Comparison of ENCODE assay signal across 17 cellular contexts in genomic region chr7:17311952-17312351, GRCh38. TPM values are rescaled to one million over a fixed set of nuclear protein-coding genes. Genes with fewer than 3 reads are reported as not detected.
DNase-seq lines count a peak whose midpoint lies in the region; ATAC-seq and TF ChIP-seq lines count a peak whose summit lies in the region.
"Had no signal": no experiment of that assay in that cellular context is flagged by ENCODE, and none has a peak within 500 bp of the region (broad histone marks: within the 10 kb centered on the region; RNA-seq: fewer than 3 reads in every experiment).

No MANE protein-coding gene starts in this region.

- no peak overlapping the region for H3K4me2 ChIP-seq in mammary epithelial cell (ENCODE audit: insufficient read depth, low read depth, low read length)

- intact Hi-C loops in breast epithelium (cut with DNase I; ENCODE audit: low total_unique reads), result no loop called here
- intact Hi-C loops in mammary epithelial cell (cut with micrococcal nuclease), result no loop called here
- intact Hi-C loops in lower lobe of right lung (cut with DNase I), result no loop called here

- peaks cover 79% of the 10 kb centered on the region for H3K79me2 ChIP-seq in mammary epithelial cell (ENCODE audit: insufficient read depth, low read length)

- DNase-seq in breast epithelium (ENCODE audit: low spot score in 2 of 2) (no peak), mammary epithelial cell (no peak), dermis blood vessel endothelial cell (peak; percentile 71), lower lobe of right lung (no peak), NCI-H187 treated with DMSO at 0.1 percent for 48 hours (lab: John Stamatoyannopoulos, UW) (no peak), hypothalamus (lab: John Stamatoyannopoulos, UW) (no peak)
- DNase-seq: 8988T; activated CD4-positive, CD25-positive, alpha-beta regulatory T cell; activated naive CD4-positive, alpha-beta T cell treated with anti-CD3 and anti-CD28 coated beads, Interleukin-2, amount 50 U/mL, for 16 hours; activated T-cell treated with anti-CD3 and anti-CD28 coated beads, Interleukin-2, amount 50 U/mL, for 48 hours; effector memory CD8-positive, alpha-beta T cell; HFFc6; kidney glomerular epithelial cell; MM.1S; tibial artery had no signal

- dilution Hi-C loops in mammary epithelial cell (cut with HindIII; ENCODE audit: low sequenced_read_pairs), result no loop called here

- no peaks in the 10 kb centered on the region for H3K36me3 ChIP-seq in breast epithelium
- H3K36me3 ChIP-seq in mammary epithelial cell (ENCODE audit: insufficient read depth, low read length), result peaks cover 13% of the 10 kb centered on the region
- peaks cover 30% of the 10 kb centered on the region for H3K36me3 ChIP-seq in lower lobe of right lung
- H3K36me3 ChIP-seq in urinary bladder (ENCODE audit: insufficient read depth), result no peaks in the 10 kb centered on the region

- no peaks in the 10 kb centered on the region for H4K20me1 ChIP-seq in mammary epithelial cell (ENCODE audit: insufficient read depth, low read length)

- ATAC-seq in lower lobe of right lung, result peak in 1 of 2 donors; percentile 39
- ATAC-seq in GM21576 (IDR thresholded peaks at IDR 0.05; ENCODE audit: unreplicated experiment), result no peak
- ATAC-seq: effector memory CD8-positive, alpha-beta T cell had no signal

- CTCF ChIA-PET in mammary epithelial cell (lab: Charles Lee; ENCODE audit: low non-redundant PET), result no interaction called here

- no TSS peak for BruUV-seq in mammary epithelial cell (replicated peaks; lab: Mats Ljungman, UMichigan)

- H3K4me3 ChIP-seq in breast epithelium, result no peak overlapping the region
- no peak overlapping the region for H3K4me3 ChIP-seq in mammary epithelial cell (replicated peaks in 1 of 3; ENCODE audit: insufficient read depth in 1 of 3, low read depth in 2 of 3, low read length in 3 of 3)
- H3K4me3 ChIP-seq in lower lobe of right lung, result no peak overlapping the region
- H3K4me3 ChIP-seq in urinary bladder (ENCODE audit: low read depth, low read length), result no peak overlapping the region
- H3K4me3 ChIP-seq: tibial artery had no signal

- WGBS in mammary epithelial cell (ENCODE audit: low coverage, missing lambda C conversion rate), result 100% methylated on average over 3 of the region's 3 CpGs
- WGBS in urinary bladder, result 65% methylated on average over 3 of the region's 3 CpGs

- H3K9me3 ChIP-seq in breast epithelium (no peaks in the 10 kb centered on the region), mammary epithelial cell (replicated peaks; ENCODE audit: insufficient read depth, low read length) (no peaks in the 10 kb centered on the region), lower lobe of right lung (no peaks in the 10 kb centered on the region)
- H3K9me3 ChIP-seq: tibial artery had no signal

- no peak for TF ChIP-seq POLR2A in breast epithelium (IDR thresholded peaks at IDR 0.05)

- no peak overlapping the region for H2AFZ ChIP-seq in mammary epithelial cell (ENCODE audit: low read depth, low read length)

- H3K4me1 ChIP-seq in breast epithelium (peaks cover under 1 to 7% of the 10 kb centered on the region in 2 donors), mammary epithelial cell (ENCODE audit: insufficient read depth, low read length) (peaks cover 8% of the 10 kb centered on the region), lower lobe of right lung (peaks cover 79% of the 10 kb centered on the region), urinary bladder (ENCODE audit: insufficient read depth) (no peaks in the 10 kb centered on the region)

- in situ Hi-C loops in mammary epithelial cell (cut with MboI; ENCODE audit: low sequenced_read_pairs in 2 of 2), result no loop called here

- TF ChIP-seq CTCF in breast epithelium (IDR thresholded peaks at IDR 0.05) (no peak), mammary epithelial cell (conservative IDR thresholded peaks at IDR 0.05 in 1 of 2, IDR thresholded peaks at IDR 0.05 in 1 of 2; ENCODE audit: extremely low read depth in 1 of 2, insufficient read depth in 1 of 2, low read depth in 1 of 2, low read length in 2 of 2) (no peak), lower lobe of right lung (IDR thresholded peaks at IDR 0.05) (no peak)

- H3K9ac ChIP-seq in mammary epithelial cell (ENCODE audit: insufficient read depth, low read length), result no peak overlapping the region

- H3K27ac ChIP-seq in breast epithelium (peak overlapping the region; percentile 8 to 23), mammary epithelial cell (ENCODE audit: insufficient read depth, low read depth, low read length) (no peak overlapping the region), lower lobe of right lung (peak overlapping the region; percentile 4), urinary bladder (ENCODE audit: low read depth) (peak overlapping the region; percentile 0)
- H3K27ac ChIP-seq: tibial artery had no signal

- no peaks in the 10 kb centered on the region for H3K27me3 ChIP-seq in breast epithelium
- no peaks in the 10 kb centered on the region for H3K27me3 ChIP-seq in mammary epithelial cell (ENCODE audit: insufficient read depth, low read length)
- no peaks in the 10 kb centered on the region for H3K27me3 ChIP-seq in lower lobe of right lung (ENCODE audit: low read depth)
- H3K27me3 ChIP-seq: tibial artery had no signal

RNA-seq across cellular contexts. Expression of gene AHR, which starts 13.5 kb away (rescaled TPM):
- total RNA-seq in breast epithelium (100 to 1,000 TPM; 103 to 349 (median 146) TPM), mammary epithelial cell (100 to 1,000 TPM; 101 to 478 TPM), dermis blood vessel endothelial cell (142 and 189 TPM in 2 replicates), lower lobe of right lung (132 TPM), urinary bladder (485 TPM)
- polyA plus RNA-seq in mammary epithelial cell (6.5 TPM), urinary bladder (50.3 TPM)
- polyA minus RNA-seq in mammary epithelial cell, result 144 TPM
